ENCODE assay signal across 9 cellular contexts in the genomic region with DNA sequence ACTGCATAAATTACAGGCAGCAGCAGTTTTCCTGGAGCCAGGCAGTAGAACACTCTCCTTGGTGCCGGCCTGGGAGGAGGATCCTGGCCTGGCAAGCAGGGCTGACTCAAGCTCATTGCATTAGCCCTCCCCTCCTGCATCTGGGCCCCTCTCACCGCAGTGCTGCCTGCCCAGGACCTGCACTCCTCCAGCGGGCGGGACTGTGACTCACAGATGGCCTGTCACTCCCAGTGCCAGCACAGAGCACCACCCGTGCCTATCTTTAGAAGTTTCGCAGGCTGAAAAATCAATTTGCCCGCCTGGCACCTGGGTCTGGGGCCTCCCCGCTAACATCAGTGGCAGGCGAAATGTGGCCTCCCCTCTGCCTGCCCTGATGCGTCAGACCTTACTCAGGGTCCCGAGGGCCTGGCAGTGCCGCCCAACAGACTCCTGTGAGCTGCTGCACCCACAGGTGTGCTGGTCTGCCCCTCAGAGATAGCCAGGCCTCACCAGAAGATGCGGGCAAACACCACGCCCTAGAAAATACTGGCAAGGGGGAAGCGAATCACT.
DNase-seq lines count a peak whose midpoint lies in the region; ATAC-seq and TF ChIP-seq lines count a peak whose summit lies in the region.
"Had no signal": no experiment of that assay in that cellular context is flagged by ENCODE, and none has a peak within 500 bp of the region (broad histone marks: within the 10 kb centered on the region; RNA-seq: fewer than 3 reads in every experiment).

No MANE protein-coding gene starts in this region.

- no peaks in the 10 kb centered on the region for H3K4me1 Mint-ChIP-seq in activated CD4-positive, alpha-beta T cell treated with anti-CD3 and anti-CD28 coated beads for 36 hours

- H3K9me2 ChIP-seq in PC-3 (replicated peaks; ENCODE audit: low read length) = no peaks in the 10 kb centered on the region

- no peaks in the 10 kb centered on the region for H3K36me3 ChIP-seq in PC-3 (ENCODE audit: low read depth, low read length)
- no peaks in the 10 kb centered on the region for H3K36me3 ChIP-seq in fibroblast of lung (ENCODE audit: control insufficient read depth, insufficient read depth, low read length)

- H3K4me3 ChIP-seq in PC-3 (ENCODE audit: low read length) (peak overlapping the region; percentile 49), fibroblast of lung (replicated peaks in 1 of 4; ENCODE audit: control extremely low read depth in 1 of 4, insufficient read depth in 1 of 4, low read depth in 3 of 4, low read length in 4 of 4) (no peak overlapping the region)

- CTCF ChIA-PET in PC-3 (lab: Charles Lee) = interaction anchor here (0.5 to 2.7 kb wide), 12 partner anchors 8 to 516 kb away, joined by 3 to 18 read pairs (median 4); a partner anchor contains a TSS
- CTCF ChIA-PET in activated CD4-positive, alpha-beta T cell treated with anti-CD3 and anti-CD28 coated beads for 36 hours (lab: Charles Lee) = no interaction called here

- H3K27ac ChIP-seq in PC-3 (ENCODE audit: low read length) = peak overlapping the region; percentile 82
- no peak overlapping the region for H3K27ac ChIP-seq in fibroblast of lung (ENCODE audit: insufficient read depth, low read length)

- no TSS peak for BruUV-seq in PC-3 (replicated peaks; lab: Mats Ljungman, UMichigan)

- no peaks in the 10 kb centered on the region for H3K36me3 Mint-ChIP-seq in activated CD4-positive, alpha-beta T cell treated with anti-CD3 and anti-CD28 coated beads for 36 hours (ENCODE audit: low read depth)

- DNase-seq in GM03348 (ENCODE audit: low spot score) = peak; percentile 89
- DNase-seq in PC-3 = peak; percentile 100
- peak; percentile 86 to 95 for DNase-seq in fibroblast of lung (ENCODE audit: low read depth in 2 of 2)
- peak in 9 of 10 donors; percentile 39 to 96 (median 72) for DNase-seq in posterior cingulate gyrus
- DNase-seq in T-helper 2 cell = no peak
- DNase-seq in activated CD4-positive, alpha-beta T cell treated with anti-CD3 and anti-CD28 coated beads for 36 hours = no peak
- no peak for DNase-seq in activated CD8-positive, alpha-beta memory T cell treated with anti-CD3 and anti-CD28 coated beads, Interleukin-2, amount 50 U/mL, for 48 hours

- no peaks in the 10 kb centered on the region for H3K9me3 Mint-ChIP-seq in activated CD4-positive, alpha-beta T cell treated with anti-CD3 and anti-CD28 coated beads for 36 hours (ENCODE audit: low read depth)

- no peak overlapping the region for H3K4me3 Mint-ChIP-seq in activated CD4-positive, alpha-beta T cell treated with anti-CD3 and anti-CD28 coated beads for 36 hours

- H2AFZ ChIP-seq in PC-3 (ENCODE audit: low read length) (peak overlapping the region; percentile 14), fibroblast of lung (ENCODE audit: low read length) (no peak overlapping the region)

- H3K27ac Mint-ChIP-seq in activated CD4-positive, alpha-beta T cell treated with anti-CD3 and anti-CD28 coated beads for 36 hours = no peak overlapping the region
- H3K27ac Mint-ChIP-seq: progenitor cell of endocrine pancreas had no signal

- H3K79me2 ChIP-seq in PC-3 (ENCODE audit: low read length) (peaks cover 86% of the 10 kb centered on the region), fibroblast of lung (ENCODE audit: control insufficient read depth, insufficient read depth, low read length) (peaks cover 8% of the 10 kb centered on the region)

- H3K27me3 Mint-ChIP-seq in activated CD4-positive, alpha-beta T cell treated with anti-CD3 and anti-CD28 coated beads for 36 hours = peaks cover 4% of the 10 kb centered on the region

- H3K9me3 ChIP-seq in PC-3 (ENCODE audit: low read length) (no peaks in the 10 kb centered on the region), fibroblast of lung (ENCODE audit: control insufficient read depth, insufficient read depth, low read depth, low read length) (no peaks in the 10 kb centered on the region)

- H3K27me3 ChIP-seq in PC-3 (ENCODE audit: low read length) = no peaks in the 10 kb centered on the region
- no peaks in the 10 kb centered on the region for H3K27me3 ChIP-seq in fibroblast of lung (ENCODE audit: control insufficient read depth, insufficient read depth, low read length)

- intact Hi-C loops in PC-3 (cut with micrococcal nuclease) (loop anchor here (1.0 to 5.0 kb wide), 6 partner anchors 17 to 345 kb away; no protein-coding TSS in a partner anchor), posterior cingulate gyrus (cut with DNase I) (loop anchor here (5.0 kb wide), 1 partner anchor 123 kb away; a partner anchor contains a TSS)
- intact Hi-C loops in activated CD4-positive, alpha-beta T cell treated with anti-CD3 and anti-CD28 coated beads for 36 hours (cut with DNase I, micrococcal nuclease) = no loop called here

- no peaks in the 10 kb centered on the region for H4K20me1 ChIP-seq in PC-3 (ENCODE audit: low read length)
- no peaks in the 10 kb centered on the region for H4K20me1 ChIP-seq in fibroblast of lung (ENCODE audit: control insufficient read depth, extremely low read depth, insufficient read depth, low read length)

- TF ChIP-seq CTCF in PC-3 (conservative IDR thresholded peaks at IDR 0.05; ENCODE audit: low read depth, low read length) (no peak), fibroblast of lung (conservative IDR thresholded peaks at IDR 0.05 in 1 of 2, IDR thresholded peaks at IDR 0.05 in 1 of 2; ENCODE audit: low read depth in 1 of 2, low read length in 2 of 2) (no peak)

- ATAC-seq in PC-3 = peak; percentile 91
- no peak for ATAC-seq in activated CD4-positive, alpha-beta T cell treated with anti-CD3 and anti-CD28 coated beads for 36 hours
- no peak for ATAC-seq in GM21576 (IDR thresholded peaks at IDR 0.05; ENCODE audit: unreplicated experiment)

- H3K4me2 ChIP-seq in PC-3 (ENCODE audit: low read length) (peak overlapping the region; percentile 72), fibroblast of lung (ENCODE audit: extremely low read depth, insufficient read depth, low read length) (no peak overlapping the region)

- peak overlapping the region; percentile 52 for H3K9ac ChIP-seq in PC-3 (ENCODE audit: low read length)
- no peak overlapping the region for H3K9ac ChIP-seq in fibroblast of lung (ENCODE audit: insufficient read depth, low read length)

- H3K4me1 ChIP-seq in PC-3 (ENCODE audit: insufficient read depth, low read length) = peaks cover 69% of the 10 kb centered on the region
- peaks cover 21% of the 10 kb centered on the region for H3K4me1 ChIP-seq in fibroblast of lung (ENCODE audit: control insufficient read depth, extremely low read depth, insufficient read depth, low read length)

- POLR2A ChIA-PET in PC-3 (lab: Charles Lee; ENCODE audit: unreplicated experiment) = interaction anchor here (0.6 to 1.5 kb wide), 5 partner anchors 18 to 358 kb away, joined by 3 to 6 read pairs (median 5); no protein-coding TSS in a partner anchor
- POLR2A ChIA-PET in activated CD4-positive, alpha-beta T cell treated with anti-CD3 and anti-CD28 coated beads for 36 hours (lab: Charles Lee) = no interaction called here

- H3F3A ChIP-seq in PC-3 (ENCODE audit: low read length, unreplicated experiment) = peaks cover 23% of the 10 kb centered on the region

Comparison
In these comparisons a context has a peak if more than half of its experiments do, and no peak if none do; other contexts are left out.
1. DNase-seq: peak in GM03348 (single experiment), PC-3 (single experiment), fibroblast of lung (2 of 2) and posterior cingulate gyrus (9 of 10); none in T-helper 2 cell (0 of 5), activated CD4-positive, alpha-beta T cell treated with anti-CD3 and anti-CD28 coated beads for 36 hours (single experiment) and activated CD8-positive, alpha-beta memory T cell treated with anti-CD3 and anti-CD28 coated beads, Interleukin-2, amount 50 U/mL, for 48 hours (single experiment).
2. intact Hi-C loops: an anchor here in PC-3 (1.0 to 5.0 kb wide) and posterior cingulate gyrus (5.0 kb wide); none called in activated CD4-positive, alpha-beta T cell treated with anti-CD3 and anti-CD28 coated beads for 36 hours.